In the genomic region with DNA sequence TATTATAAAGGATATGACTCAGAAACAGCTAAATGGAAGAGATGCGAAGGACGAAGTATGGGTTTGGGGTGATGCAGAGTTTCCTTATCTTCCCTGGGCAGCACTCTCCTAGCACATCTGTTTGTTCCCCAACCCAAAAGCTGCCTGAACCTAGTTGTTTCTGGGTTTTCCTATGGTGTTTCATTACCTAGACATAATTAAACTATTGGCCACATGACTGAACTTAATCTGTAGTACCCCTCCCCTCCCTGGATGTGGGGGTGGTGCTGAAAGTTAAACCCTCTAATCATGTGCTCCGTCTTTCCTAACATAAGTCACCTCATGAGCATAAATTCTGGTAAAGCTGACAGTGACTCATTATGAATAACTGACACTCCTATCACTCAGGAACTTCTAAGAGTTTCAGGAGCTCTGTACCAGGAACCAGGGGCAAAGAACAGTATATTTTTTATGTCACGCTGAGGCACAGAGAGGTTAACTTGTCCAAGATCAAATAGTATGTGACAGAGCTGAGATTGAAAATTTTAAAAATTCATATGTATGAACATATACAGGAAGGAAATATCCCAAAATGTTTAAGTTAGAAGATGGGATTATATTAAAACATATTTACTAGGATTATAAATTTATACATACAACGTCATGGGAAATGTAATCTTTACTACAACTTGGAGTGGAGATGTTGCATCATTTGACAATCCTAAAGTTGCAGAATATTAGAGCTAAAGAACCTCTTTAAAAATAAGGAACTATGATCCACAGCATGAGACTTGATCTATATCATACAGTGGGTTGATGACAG, we compare ENCODE assay signal across 8 cellular contexts. TPM values are rescaled to one million over a fixed set of nuclear protein-coding genes. Genes with fewer than 3 reads are reported as not detected.
DNase-seq lines count a peak whose midpoint lies in the region; ATAC-seq, FAIRE-seq and TF ChIP-seq lines count a peak whose summit lies in the region.

No MANE protein-coding gene starts in this region.

- BruUV-seq in endothelial cell of umbilical vein (replicated peaks; lab: Mats Ljungman, UMichigan), result no TSS peak

- peaks cover 15% of the 10 kb centered on the region for H3K27me3 Mint-ChIP-seq in progenitor cell of endocrine pancreas

- H3K9ac ChIP-seq in SK-N-MC (ENCODE audit: insufficient read length) (no peak overlapping the region), endothelial cell of umbilical vein (replicated peaks; ENCODE audit: extremely low read depth, insufficient read depth, low read length) (peak overlapping the region; percentile 46)

- CTCF ChIA-PET in HEK293T (lab: Yijun Ruan, JAX) (interaction anchor here (0.5 to 1.5 kb wide), 2 partner anchors 63 to 96 kb away, joined by 3 to 4 read pairs; no protein-coding TSS in a partner anchor), endothelial cell of umbilical vein (lab: Charles Lee) (interaction anchor here (0.8 to 2.0 kb wide), 10 partner anchors 9 to 221 kb away, joined by 3 to 13 read pairs (median 5); no protein-coding TSS in a partner anchor)

- no peaks in the 10 kb centered on the region for H3K27me3 ChIP-seq in endothelial cell of umbilical vein (ENCODE audit: control insufficient read depth in 2 of 2, insufficient read depth in 2 of 2, low read length in 2 of 2)

- H3K4me2 ChIP-seq in endothelial cell of umbilical vein (ENCODE audit: insufficient read depth, low read length), result peak overlapping the region; percentile 76

- no peaks in the 10 kb centered on the region for H3K9me3 ChIP-seq in SK-N-MC (ENCODE audit: low read depth, low read length)
- no peaks in the 10 kb centered on the region for H3K9me3 ChIP-seq in endothelial cell of umbilical vein (replicated peaks; ENCODE audit: control insufficient read depth, insufficient read depth, low read length)

- DNase-seq in HEK293T (ENCODE audit: extremely low spot score) (no peak), SK-N-MC (ENCODE audit: low read depth, low spot score) (no peak), endothelial cell of umbilical vein (ENCODE audit: low read depth, low spot score) (peak; percentile 81), progenitor cell of endocrine pancreas (ENCODE audit: low spot score, unreplicated experiment) (no peak)
- peak; percentile 79 for DNase-seq in stimulated activated CD4-positive, alpha-beta T cell treated with anti-CD3 and anti-CD28 coated beads, Interleukin-1b, Interleukin-23, amount 100 ng/mL, for 48 hours

- peaks cover 24% of the 10 kb centered on the region for H3K4me1 ChIP-seq in endothelial cell of umbilical vein (ENCODE audit: control insufficient read depth, extremely low read depth, insufficient read depth, low read length)

- peaks cover 3% of the 10 kb centered on the region for H3K4me1 Mint-ChIP-seq in progenitor cell of endocrine pancreas (ENCODE audit: low read depth)

- H3K27ac Mint-ChIP-seq in progenitor cell of endocrine pancreas, result no peak overlapping the region

- no peaks in the 10 kb centered on the region for H3K9me1 ChIP-seq in endothelial cell of umbilical vein (replicated peaks; ENCODE audit: control insufficient read depth, extremely low read depth, insufficient read depth, low read length)

- peak; percentile 88 for FAIRE-seq in endothelial cell of umbilical vein (lab: Jason Lieb, UNC)

- no peak overlapping the region for H3K4me3 Mint-ChIP-seq in progenitor cell of endocrine pancreas (ENCODE audit: low read depth)

- H3K36me3 Mint-ChIP-seq in progenitor cell of endocrine pancreas (ENCODE audit: insufficient read depth), result no peaks in the 10 kb centered on the region

- POLR2A ChIA-PET in HEK293T (lab: Yijun Ruan, JAX), result no interaction called here
- POLR2A ChIA-PET in endothelial cell of umbilical vein (lab: Charles Lee), result interaction anchor here (0.5 to 0.8 kb wide), 2 partner anchors 31 to 117 kb away, joined by 3 read pairs; no protein-coding TSS in a partner anchor

- no peaks in the 10 kb centered on the region for H3K9me3 Mint-ChIP-seq in progenitor cell of endocrine pancreas (ENCODE audit: low read depth)

- H4K20me1 ChIP-seq in endothelial cell of umbilical vein (replicated peaks; ENCODE audit: control insufficient read depth, extremely low read depth, insufficient read depth, low read length), result no peaks in the 10 kb centered on the region

- TF ChIP-seq POLR2A in endothelial cell of umbilical vein (IDR thresholded peaks at IDR 0.05; ENCODE audit: low read depth, low read length), result no peak

- H3K27ac ChIP-seq in SK-N-MC (peak overlapping the region; percentile 12; the same call in 1 of the 2 replicates), endothelial cell of umbilical vein (ENCODE audit: insufficient read depth, low read depth, low read length) (peak overlapping the region; percentile 54)

- no peaks in the 10 kb centered on the region for H3K36me3 ChIP-seq in SK-N-MC (ENCODE audit: insufficient read depth, low read length)
- H3K36me3 ChIP-seq in endothelial cell of umbilical vein (ENCODE audit: control insufficient read depth in 2 of 2, extremely low read depth in 1 of 2, insufficient read depth in 2 of 2, low read length in 2 of 2), result no peaks in the 10 kb centered on the region

- peak overlapping the region; percentile 48 for H2AFZ ChIP-seq in endothelial cell of umbilical vein (ENCODE audit: low read depth, low read length)

- dilution Hi-C loops in endothelial cell of umbilical vein (cut with MboI; ENCODE audit: extremely low pct_ligation_motif_present, low sequenced_read_pairs), result no loop called here

- ATAC-seq in HG03175 (IDR thresholded peaks at IDR 0.05; ENCODE audit: unreplicated experiment) (no peak), HG03354 (IDR thresholded peaks at IDR 0.05; ENCODE audit: poor library complexity, severe bottlenecking, unreplicated experiment) (no peak), HG03565 (IDR thresholded peaks at IDR 0.05; ENCODE audit: unreplicated experiment) (no peak)

- H3K4me3 ChIP-seq in SK-N-MC (no peak overlapping the region), endothelial cell of umbilical vein (replicated peaks in 1 of 3; ENCODE audit: insufficient read depth in 1 of 3, low read depth in 1 of 3, low read length in 3 of 3) (peak overlapping the region in 1 of 3 experiments; percentile 26)

- H3K79me2 ChIP-seq in endothelial cell of umbilical vein (ENCODE audit: control insufficient read depth, insufficient read depth, low read length), result peaks cover 18% of the 10 kb centered on the region

- intact Hi-C loops in endothelial cell of umbilical vein (cut with micrococcal nuclease), result loop anchor here (2.0 kb wide), 1 partner anchor 570 kb away; no protein-coding TSS in a partner anchor

- no peak for TF ChIP-seq CTCF in endothelial cell of umbilical vein (IDR thresholded peaks at IDR 0.05; ENCODE audit: extremely low read depth in 1 of 2, insufficient read depth in 1 of 2, low read depth in 1 of 2, low read length in 2 of 2)
- no peak for TF ChIP-seq CTCF in progenitor cell of endocrine pancreas (IDR thresholded peaks at IDR 0.05; ENCODE audit: unreplicated experiment)

TF ChIP-seq in HEK293T, 16 proteins besides CTCF, POLR2A, EP300 and RAD21:
- TF ChIP-seq L3MBTL2 (conservative IDR thresholded peaks at IDR 0.05), result no peak
- no peak for TF ChIP-seq FOXA1 (IDR thresholded peaks at IDR 0.05)
- TF ChIP-seq, protein P1, sequence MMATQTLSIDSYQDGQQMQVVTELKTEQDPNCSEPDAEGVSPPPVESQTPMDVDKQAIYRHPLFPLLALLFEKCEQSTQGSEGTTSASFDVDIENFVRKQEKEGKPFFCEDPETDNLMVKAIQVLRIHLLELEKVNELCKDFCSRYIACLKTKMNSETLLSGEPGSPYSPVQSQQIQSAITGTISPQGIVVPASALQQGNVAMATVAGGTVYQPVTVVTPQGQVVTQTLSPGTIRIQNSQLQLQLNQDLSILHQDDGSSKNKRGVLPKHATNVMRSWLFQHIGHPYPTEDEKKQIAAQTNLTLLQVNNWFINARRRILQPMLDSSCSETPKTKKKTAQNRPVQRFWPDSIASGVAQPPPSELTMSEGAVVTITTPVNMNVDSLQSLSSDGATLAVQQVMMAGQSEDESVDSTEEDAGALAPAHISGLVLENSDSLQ (IDR thresholded peaks at IDR 0.05), result peak; percentile 53
- TF ChIP-seq LEF1 (IDR thresholded peaks at IDR 0.05; ENCODE audit: borderline replicate concordance), result no peak
- no peak for TF ChIP-seq ELF4 (IDR thresholded peaks at IDR 0.05)

TF ChIP-seq in endothelial cell of umbilical vein, 7 proteins besides CTCF, POLR2A, EP300 and RAD21:
- TF ChIP-seq, protein P2, sequence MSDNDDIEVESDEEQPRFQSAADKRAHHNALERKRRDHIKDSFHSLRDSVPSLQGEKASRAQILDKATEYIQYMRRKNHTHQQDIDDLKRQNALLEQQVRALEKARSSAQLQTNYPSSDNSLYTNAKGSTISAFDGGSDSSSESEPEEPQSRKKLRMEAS (IDR thresholded peaks at IDR 0.05; ENCODE audit: insufficient read depth, insufficient read length), result no peak
- no peak for TF ChIP-seq MYC (IDR thresholded peaks at IDR 0.05; ENCODE audit: low read depth, low read length)
- TF ChIP-seq FOS (IDR thresholded peaks at IDR 0.05; ENCODE audit: borderline replicate concordance, insufficient read depth, low read length), result peak; percentile 60
- peak; percentile 26 for TF ChIP-seq POLR2AphosphoS5 (IDR thresholded peaks at IDR 0.05; ENCODE audit: insufficient read depth, low read depth, low read length)
- TF ChIP-seq GATA2 (IDR thresholded peaks at IDR 0.05; ENCODE audit: insufficient read depth, insufficient read length, low read depth, low read length), result peak; percentile 85
- no peak for TF ChIP-seq EZH2 (IDR thresholded peaks at IDR 0.05; ENCODE audit: borderline replicate concordance, low read depth, low read length, severe bottlenecking)
- peak; percentile 57 for TF ChIP-seq JUN (IDR thresholded peaks at IDR 0.05; ENCODE audit: borderline replicate concordance, insufficient read depth, insufficient read length, low read depth)

RNA-seq across cellular contexts. Expression of a gene that starts 4.8 kb away (rescaled TPM):
- total RNA-seq in endothelial cell of umbilical vein, result 8.8 and 10.0 TPM in 2 replicates
- 2.4 and 3.4 TPM in 2 replicates for polyA plus RNA-seq in endothelial cell of umbilical vein
- polyA plus RNA-seq in endothelial cell of umbilical vein (2011; cell fraction: cytosol; rRNA removed), result 3.5 and 3.6 TPM in 2 replicates
- polyA plus RNA-seq in endothelial cell of umbilical vein (2011; cell fraction: nucleus; rRNA removed), result 20.0 and 25.5 TPM in 2 replicates
- polyA plus RNA-seq in endothelial cell of umbilical vein (2012), result 6.5 and 10.7 TPM in 2 replicates
- 6.6 and 7.2 TPM in 2 replicates for polyA minus RNA-seq in endothelial cell of umbilical vein
- polyA minus RNA-seq in endothelial cell of umbilical vein (2011; cell fraction: cytosol; rRNA and poly(A)+ RNA removed), result 8.1 TPM
- polyA minus RNA-seq in endothelial cell of umbilical vein (2011; cell fraction: nucleus; rRNA and poly(A)+ RNA removed), result 7.3 and 9.9 TPM in 2 replicates
- total RNA-seq in progenitor cell of endocrine pancreas, result 6.5 and 6.8 TPM in 2 replicates

Comparison
In these comparisons a context has a peak if more than half of its experiments do, and no peak if none do; other contexts are left out.
1. DNase-seq: peak in endothelial cell of umbilical vein (single experiment) and stimulated activated CD4-positive, alpha-beta T cell treated with anti-CD3 and anti-CD28 coated beads, Interleukin-1b, Interleukin-23, amount 100 ng/mL, for 48 hours (single experiment); none in HEK293T (single experiment), SK-N-MC (single experiment) and progenitor cell of endocrine pancreas (single experiment).